In the genomic region with DNA sequence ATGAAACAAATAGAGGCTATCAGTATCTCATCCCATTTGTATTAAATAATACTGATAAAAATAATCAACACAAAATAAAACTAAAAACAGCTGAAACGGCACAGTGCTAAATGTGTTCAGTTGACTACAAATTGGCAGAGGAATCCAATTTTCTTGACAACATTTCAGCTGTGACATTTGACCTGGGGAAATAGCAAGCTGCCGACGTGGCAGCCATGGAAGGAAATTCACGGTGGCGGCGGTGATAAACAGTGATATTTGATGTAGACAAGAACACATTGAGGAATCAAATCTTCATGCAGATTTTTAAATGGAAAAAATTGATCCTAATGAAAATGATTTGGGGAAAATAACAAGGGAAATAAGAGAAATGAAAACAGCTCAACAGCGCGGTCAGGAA, we compare ENCODE assay signal across 21 cellular contexts.
"Had no signal": no experiment of that assay in that cellular context is flagged by ENCODE, and none has a peak within 500 bp of the region (broad histone marks: within the 10 kb centered on the region; RNA-seq: fewer than 3 reads in every experiment).

No MANE protein-coding gene starts in this region.

- H3K9me3 ChIP-seq: mucosa of descending colon, psoas muscle had no signal

- ATAC-seq: activated CD8-positive, alpha-beta T cell treated with anti-CD3 and anti-CD28 coated beads for 36 hours; activated naive CD4-positive, alpha-beta T cell treated with anti-CD3 and anti-CD28 coated beads, Interleukin-2, amount 50 U/mL, for 72 hours; effector memory CD8-positive, alpha-beta T cell; mucosa of descending colon; naive thymus-derived CD4-positive, alpha-beta T cell; psoas muscle had no signal

- H3K4me1 ChIP-seq: left ventricle myocardium inferior, psoas muscle had no signal

- H3K27me3 Mint-ChIP-seq: activated CD8-positive, alpha-beta T cell treated with anti-CD3 and anti-CD28 coated beads for 36 hours; memory B cell had no signal

- H3K9me3 Mint-ChIP-seq: dendritic cell treated with granulocyte-macrophage colony-stimulating factor and Interleukin-4, amounts not matched to agents 40 ng/mL and 50 ng/mL, for 4 days; effector memory CD8-positive, alpha-beta T cell had no signal

- H3K36me3 ChIP-seq: left ventricle myocardium inferior had no signal

- H3K4me1 Mint-ChIP-seq: memory B cell; naive thymus-derived CD4-positive, alpha-beta T cell had no signal

- H3K36me3 Mint-ChIP-seq: activated naive CD4-positive, alpha-beta T cell treated with anti-CD3 and anti-CD28 coated beads, Interleukin-2, amount 50 U/mL, for 72 hours; memory B cell; naive thymus-derived CD4-positive, alpha-beta T cell had no signal

- H3K4me3 ChIP-seq: left ventricle myocardium inferior, mucosa of descending colon, psoas muscle had no signal

- H3K4me3 Mint-ChIP-seq: activated CD8-positive, alpha-beta T cell treated with anti-CD3 and anti-CD28 coated beads for 36 hours; dendritic cell treated with granulocyte-macrophage colony-stimulating factor and Interleukin-4, amounts not matched to agents 40 ng/mL and 50 ng/mL, for 4 days; effector memory CD8-positive, alpha-beta T cell; memory B cell; naive thymus-derived CD4-positive, alpha-beta T cell had no signal

- DNase-seq: activated CD4-positive, alpha-beta T cell treated with anti-CD3 and anti-CD28 coated beads for 48 hours; activated CD8-positive, alpha-beta T cell treated with anti-CD3 and anti-CD28 coated beads for 36 hours; activated gamma-delta T cell; activated T-cell treated with anti-CD3 and anti-CD28 coated beads, Interleukin-2, amount 50 U/mL, for 48 hours; amniotic stem cell; effector memory CD8-positive, alpha-beta T cell; hippocampal formation; left ventricle myocardium inferior; mucosa of descending colon; naive thymus-derived CD4-positive, alpha-beta T cell; occipital lobe; SHP77 treated with DMSO at 0.1 percent for 48 hours; stimulated activated CD4-positive, alpha-beta T cell treated with anti-CD3 and anti-CD28 coated beads, Interleukin-15, amount 100 ng/mL, for 24 hours; stimulated activated CD4-positive, alpha-beta T cell treated with anti-CD3 and anti-CD28 coated beads, Interleukin-4, amount 100 ng/mL, for 24 hours; stimulated activated naive CD4-positive, alpha-beta T cell; substantia nigra; trophoblast cell had no signal

- H3K27ac Mint-ChIP-seq: activated CD8-positive, alpha-beta T cell treated with anti-CD3 and anti-CD28 coated beads for 36 hours; activated naive CD4-positive, alpha-beta T cell treated with anti-CD3 and anti-CD28 coated beads, Interleukin-2, amount 50 U/mL, for 72 hours; dendritic cell treated with granulocyte-macrophage colony-stimulating factor and Interleukin-4, amounts not matched to agents 40 ng/mL and 50 ng/mL, for 4 days; effector memory CD8-positive, alpha-beta T cell; memory B cell; naive thymus-derived CD4-positive, alpha-beta T cell had no signal
